ENCODE assay signal across 8 cellular contexts in genomic region chr6:64505312-64505711, GRCh38.
DNase-seq lines count a peak whose midpoint lies in the region; ATAC-seq and TF ChIP-seq lines count a peak whose summit lies in the region.

No MANE protein-coding gene starts in this region.

- no peaks in the 10 kb centered on the region for H3K36me3 ChIP-seq in PC-3 (ENCODE audit: low read depth, low read length)

- DNase-seq in GM20000 (ENCODE audit: low spot score), result peak; percentile 6
- peak; percentile 22 for DNase-seq in PC-3
- DNase-seq in foreskin keratinocyte, result no peak
- no peak for DNase-seq in NCI-H1105 (lab: John Stamatoyannopoulos, UW)
- DNase-seq in activated naive CD4-positive, alpha-beta T cell treated with anti-CD3 and anti-CD28 coated beads, Interleukin-2, amount 50 U/mL, for 16 hours, result no peak

- CTCF ChIA-PET in PC-3 (lab: Charles Lee), result interaction anchor here (0.6 kb wide), 1 partner anchor 14 kb away, joined by 3 read pairs; no protein-coding TSS in a partner anchor

- H3K4me2 ChIP-seq in PC-3 (ENCODE audit: low read length), result peak overlapping the region; percentile 13; the same call in 1 of the 2 replicates

- H3K4me1 ChIP-seq in PC-3 (ENCODE audit: insufficient read depth, low read length) (peaks cover 15% of the 10 kb centered on the region), foreskin keratinocyte (no peaks in the 10 kb centered on the region)

- no peaks in the 10 kb centered on the region for H4K20me1 ChIP-seq in PC-3 (ENCODE audit: low read length)

- ATAC-seq in PC-3 (no peak), foreskin keratinocyte (no peak), GM18498 (IDR thresholded peaks at IDR 0.05; ENCODE audit: unreplicated experiment) (no peak), GM19351 (IDR thresholded peaks at IDR 0.05; ENCODE audit: unreplicated experiment) (no peak)

- POLR2A ChIA-PET in PC-3 (lab: Charles Lee; ENCODE audit: unreplicated experiment), result no interaction called here

- TF ChIP-seq CTCF in C4-2B (conservative IDR thresholded peaks at IDR 0.05) (peak; percentile 70), GM20000 (IDR thresholded peaks at IDR 0.05; ENCODE audit: extremely low read depth, missing control alignments) (peak; percentile 43), PC-3 (conservative IDR thresholded peaks at IDR 0.05; ENCODE audit: low read depth, low read length) (peak; percentile 73), foreskin keratinocyte (conservative IDR thresholded peaks at IDR 0.05) (peak; percentile 59)

- H3K27me3 ChIP-seq in PC-3 (ENCODE audit: low read length) (no peaks in the 10 kb centered on the region), foreskin keratinocyte (no peaks in the 10 kb centered on the region)

- H3K9me3 ChIP-seq in PC-3 (ENCODE audit: low read length), result no peaks in the 10 kb centered on the region

- intact Hi-C loops in PC-3 (cut with micrococcal nuclease), result no loop called here

- H3K9ac ChIP-seq in PC-3 (ENCODE audit: low read length), result no peak overlapping the region

- H3K9me2 ChIP-seq in PC-3 (replicated peaks; ENCODE audit: low read length), result no peaks in the 10 kb centered on the region

- no TSS peak for BruUV-seq in PC-3 (replicated peaks; lab: Mats Ljungman, UMichigan)

- no peak overlapping the region for H3K4me3 ChIP-seq in PC-3 (ENCODE audit: low read length)

- H3F3A ChIP-seq in PC-3 (ENCODE audit: low read length, unreplicated experiment), result no peaks in the 10 kb centered on the region

- no peak overlapping the region for H2AFZ ChIP-seq in PC-3 (ENCODE audit: low read length)

- no peaks in the 10 kb centered on the region for H3K79me2 ChIP-seq in PC-3 (ENCODE audit: low read length)

- H3K27ac ChIP-seq in C4-2B (no peak overlapping the region), PC-3 (ENCODE audit: low read length) (peak overlapping the region; percentile 57), foreskin keratinocyte (no peak overlapping the region)

Comparison
In these comparisons a context has a peak if more than half of its experiments do, and no peak if none do; other contexts are left out.
1. DNase-seq: peak in GM20000 (single experiment) and PC-3 (single experiment); none in foreskin keratinocyte (0 of 2), NCI-H1105 (single experiment) and activated naive CD4-positive, alpha-beta T cell treated with anti-CD3 and anti-CD28 coated beads, Interleukin-2, amount 50 U/mL, for 16 hours (single experiment).
2. Peak in every context shown above with its lines, with median percentiles within 50 percentile points of each other: CTCF ChIP-seq.